In genomic region chr17:83005639-83006038, GRCh38 we compare ENCODE assay signal across 16 cellular contexts.
DNase-seq lines count a peak whose midpoint lies in the region; ATAC-seq and TF ChIP-seq lines count a peak whose summit lies in the region.
"Had no signal": no experiment of that assay in that cellular context is flagged by ENCODE, and none has a peak within 500 bp of the region (broad histone marks: within the 10 kb centered on the region; RNA-seq: fewer than 3 reads in every experiment).

No MANE protein-coding gene starts in this region.

- H2AFZ ChIP-seq in GM23338 (no peak overlapping the region), neuronal stem cell (ENCODE audit: low read length) (no peak overlapping the region)

- H2BK120ac ChIP-seq in neuronal stem cell (ENCODE audit: low read depth, low read length) = no peak overlapping the region

- no peak overlapping the region for H4K91ac ChIP-seq in neuronal stem cell (ENCODE audit: low read depth, low read length, poor library complexity)

- H3K9me2 ChIP-seq in GM23338 (ENCODE audit: insufficient read depth) = no peaks in the 10 kb centered on the region

- H2AK5ac ChIP-seq in neuronal stem cell (ENCODE audit: low read depth, low read length) = no peak overlapping the region

- intact Hi-C loops in activated CD4-positive, alpha-beta T cell treated with anti-CD3 and anti-CD28 coated beads, Interleukin-2, amount 10 ng/mL, durations not matched to agents 24 days and 14 days (cut with micrococcal nuclease) = no loop called here

- H3K18ac ChIP-seq in neuronal stem cell (ENCODE audit: low read length) = peak overlapping the region; percentile 16

- no peaks in the 10 kb centered on the region for H3K79me1 ChIP-seq in neuronal stem cell (ENCODE audit: low read depth, low read length)

- no peak overlapping the region for H4K8ac ChIP-seq in neuronal stem cell (ENCODE audit: low read depth, low read length)

- no peak overlapping the region for H3K27ac Mint-ChIP-seq in activated CD4-positive, alpha-beta T cell treated with anti-CD3 and anti-CD28 coated beads, Interleukin-2, amount 10 ng/mL, durations not matched to agents 24 days and 14 days
- H3K27ac Mint-ChIP-seq in GM23338 (0 out of 2 replicates have a peak overlapping the region, but pooled peaks have one; percentile 8), T-cell (no peak overlapping the region)
- H3K27ac Mint-ChIP-seq: CD4-positive, CD25-positive, alpha-beta regulatory T cell; HFFc6 had no signal

- H3K4me1 ChIP-seq in GM23338 (ENCODE audit: insufficient read depth) = no peaks in the 10 kb centered on the region
- no peaks in the 10 kb centered on the region for H3K4me1 ChIP-seq in neuronal stem cell (ENCODE audit: control insufficient read depth in 2 of 2, insufficient read depth in 1 of 2, low read depth in 1 of 2, low read length in 2 of 2)

- H3K4me1 Mint-ChIP-seq in activated CD4-positive, alpha-beta T cell treated with anti-CD3 and anti-CD28 coated beads, Interleukin-2, amount 10 ng/mL, durations not matched to agents 24 days and 14 days = no peaks in the 10 kb centered on the region
- H3K4me1 Mint-ChIP-seq in GM23338 = peaks cover 12% of the 10 kb centered on the region
- H3K4me1 Mint-ChIP-seq in T-cell = no peaks in the 10 kb centered on the region
- H3K4me1 Mint-ChIP-seq: CD4-positive, CD25-positive, alpha-beta regulatory T cell had no signal

- H3K27me3 ChIP-seq in GM23338 (ENCODE audit: insufficient read depth) (no peaks in the 10 kb centered on the region), neuronal stem cell (ENCODE audit: control insufficient read depth in 3 of 3, insufficient read depth in 3 of 3, low read depth in 1 of 3, low read length in 3 of 3) (no peaks in the 10 kb centered on the region)
- H3K27me3 ChIP-seq: BLaER1 treated with 17β-estradiol and CSF1 and Interleukin-3, amounts not matched to agents 10 nM and 100 nM had no signal

- no peaks in the 10 kb centered on the region for H4K20me1 ChIP-seq in GM23338 (replicated peaks; ENCODE audit: insufficient read depth)

- POLR2A ChIA-PET in T-cell (lab: Charles Lee) = no interaction called here

- H3K23ac ChIP-seq in neuronal stem cell (ENCODE audit: low read depth, low read length, poor library complexity) = peak overlapping the region; percentile 18

- H3K9me3 Mint-ChIP-seq in activated CD4-positive, alpha-beta T cell treated with anti-CD3 and anti-CD28 coated beads, Interleukin-2, amount 10 ng/mL, durations not matched to agents 24 days and 14 days = no peaks in the 10 kb centered on the region
- H3K9me3 Mint-ChIP-seq in GM23338 (no peaks in the 10 kb centered on the region), T-cell (no peaks in the 10 kb centered on the region)
- H3K9me3 Mint-ChIP-seq: CD4-positive, CD25-positive, alpha-beta regulatory T cell; HFFc6 had no signal

- WGBS in neuronal stem cell (ENCODE audit: extremely low coverage in 2 of 2, insufficient read length in 2 of 2, insufficient replicate concordance in 1 of 2), 2 donors = no CpG with 5 or more reads among the region's 11 CpGs

- H2BK15ac ChIP-seq in neuronal stem cell (ENCODE audit: low read length) = no peak overlapping the region

- ATAC-seq in GM23338 (no peak), HG02852 (IDR thresholded peaks at IDR 0.05; ENCODE audit: unreplicated experiment) (no peak), T-cell (replicated peaks in 1 of 4) (no peak), GM19397 (IDR thresholded peaks at IDR 0.05; ENCODE audit: unreplicated experiment) (no peak)
- ATAC-seq: GM12878 had no signal

- H3K36me3 ChIP-seq in GM23338 (ENCODE audit: insufficient read depth) = no peaks in the 10 kb centered on the region
- H3K36me3 ChIP-seq in neuronal stem cell (replicated peaks in 1 of 2; ENCODE audit: control insufficient read depth in 2 of 2, insufficient read depth in 2 of 2, low read length in 2 of 2) = peaks cover 3 to 25% of the 10 kb centered on the region in 2 donors

- H3K4ac ChIP-seq in neuronal stem cell (ENCODE audit: low read length) = no peak overlapping the region

- H3K4me3 ChIP-seq in GM23338 (no peak overlapping the region), coronary artery (no peak overlapping the region), neuronal stem cell (ENCODE audit: low read length in 2 of 2) (no peak overlapping the region)
- H3K4me3 ChIP-seq: BLaER1 treated with 17β-estradiol and CSF1 and Interleukin-3, amounts not matched to agents 10 nM and 100 nM; GM12878 had no signal

- H3K4me3 Mint-ChIP-seq in activated CD4-positive, alpha-beta T cell treated with anti-CD3 and anti-CD28 coated beads, Interleukin-2, amount 10 ng/mL, durations not matched to agents 24 days and 14 days = no peak overlapping the region
- H3K4me3 Mint-ChIP-seq in GM23338 (no peak overlapping the region), T-cell (no peak overlapping the region)
- H3K4me3 Mint-ChIP-seq: CD4-positive, CD25-positive, alpha-beta regulatory T cell; HFFc6 had no signal

- TF ChIP-seq CTCF in GM23338 (conservative IDR thresholded peaks at IDR 0.05; ENCODE audit: low read depth in 2 of 2) (no peak), coronary artery (IDR thresholded peaks at IDR 0.05) (no peak)

- H3K27ac ChIP-seq in GM23338 (ENCODE audit: low read depth) (no peak overlapping the region), coronary artery (no peak overlapping the region), neuronal stem cell (replicated peaks; ENCODE audit: low read length) (no peak overlapping the region)
- H3K27ac ChIP-seq: BLaER1 treated with 17β-estradiol and CSF1 and Interleukin-3, amounts not matched to agents 10 nM and 100 nM had no signal

- H2BK5ac ChIP-seq in neuronal stem cell (ENCODE audit: low read length) = no peak overlapping the region

- H3K36me3 Mint-ChIP-seq in activated CD4-positive, alpha-beta T cell treated with anti-CD3 and anti-CD28 coated beads, Interleukin-2, amount 10 ng/mL, durations not matched to agents 24 days and 14 days (ENCODE audit: low read depth) = peaks cover 22% of the 10 kb centered on the region
- H3K36me3 Mint-ChIP-seq in GM23338 (ENCODE audit: low read depth) = peaks cover 15% of the 10 kb centered on the region
- peaks cover 26% of the 10 kb centered on the region for H3K36me3 Mint-ChIP-seq in T-cell

- CTCF ChIA-PET in T-cell (lab: Charles Lee) = no interaction called here

- H3K4me2 ChIP-seq in GM23338 (no peak overlapping the region), neuronal stem cell (ENCODE audit: insufficient read depth, low read length, poor library complexity, severe bottlenecking) (no peak overlapping the region)
- H3K4me2 ChIP-seq: BLaER1 treated with 17β-estradiol and CSF1 and Interleukin-3, amounts not matched to agents 10 nM and 100 nM had no signal

- no peak overlapping the region for H2BK12ac ChIP-seq in neuronal stem cell (ENCODE audit: low read length)

- no peak overlapping the region for H3K9ac ChIP-seq in neuronal stem cell (ENCODE audit: low read depth, low read length, poor library complexity)
- H3K9ac ChIP-seq: BLaER1 treated with 17β-estradiol and CSF1 and Interleukin-3, amounts not matched to agents 10 nM and 100 nM had no signal

- no peaks in the 10 kb centered on the region for H3F3A ChIP-seq in GM23338 (replicated peaks; ENCODE audit: low read depth)

- no peaks in the 10 kb centered on the region for H3K27me3 Mint-ChIP-seq in activated CD4-positive, alpha-beta T cell treated with anti-CD3 and anti-CD28 coated beads, Interleukin-2, amount 10 ng/mL, durations not matched to agents 24 days and 14 days
- H3K27me3 Mint-ChIP-seq in GM23338 (ENCODE audit: insufficient read depth, low read depth, poor library complexity) (peaks cover 6% of the 10 kb centered on the region), T-cell (no peaks in the 10 kb centered on the region)
- H3K27me3 Mint-ChIP-seq: CD4-positive, CD25-positive, alpha-beta regulatory T cell had no signal

- DNase-seq in activated CD4-positive, alpha-beta T cell treated with anti-CD3 and anti-CD28 coated beads, Interleukin-2, amount 10 ng/mL, durations not matched to agents 24 days and 14 days = peak; percentile 48
- no peak for DNase-seq in activated CD4-positive, alpha-beta T cell treated with anti-CD3 and anti-CD28 coated beads, Interleukin-2, amount 50 U/mL, for 1 hour
- DNase-seq in GM23338 (ENCODE audit: low spot score) = no peak
- peak; percentile 70 for DNase-seq in coronary artery (ENCODE audit: low spot score)
- no peak for DNase-seq in neuronal stem cell (ENCODE audit: low spot score)
- DNase-seq in T-cell = no peak
- DNase-seq: ACHN; Calu3; CD4-positive, CD25-positive, alpha-beta regulatory T cell; DMS79; HCEC 1CT; HFFc6 had no signal

- peak overlapping the region; percentile 61 for H3K14ac ChIP-seq in neuronal stem cell (ENCODE audit: low read length)

- H3K9me3 ChIP-seq in neuronal stem cell (replicated peaks in 1 of 2; ENCODE audit: control insufficient read depth in 2 of 2, insufficient read depth in 1 of 2, low read depth in 1 of 2, low read length in 2 of 2) = peaks cover 10 to 12% of the 10 kb centered on the region in 2 donors

- H3K79me2 ChIP-seq in GM23338 (replicated peaks; ENCODE audit: insufficient read depth) = no peaks in the 10 kb centered on the region

TF ChIP-seq in GM23338, 12 proteins besides CTCF, POLR2A, EP300 and RAD21:
- TF ChIP-seq ZNF331 (CRISPR knock-in tag; IDR thresholded peaks at IDR 0.05; ENCODE audit: low read depth) (no peak), NANOG (IDR thresholded peaks at IDR 0.05; ENCODE audit: borderline replicate concordance) (no peak), JUNB (IDR thresholded peaks at IDR 0.05; ENCODE audit: unreplicated experiment) (no peak), EZH2phosphoT487 (IDR thresholded peaks at IDR 0.05; ENCODE audit: unreplicated experiment) (no peak), ETS1 (IDR thresholded peaks at IDR 0.05) (no peak), STAT1 (IDR thresholded peaks at IDR 0.05; ENCODE audit: unreplicated experiment) (no peak), POLR2AphosphoS5 (IDR thresholded peaks at IDR 0.05; ENCODE audit: low read depth) (no peak), CREB1 (CRISPR knock-in tag; IDR thresholded peaks at IDR 0.05; ENCODE audit: low read depth) (no peak)

Comparison
In these comparisons a context has a peak if more than half of its experiments do, and no peak if none do; other contexts are left out.
1. DNase-seq: peak in activated CD4-positive, alpha-beta T cell treated with anti-CD3 and anti-CD28 coated beads, Interleukin-2, amount 10 ng/mL, durations not matched to agents 24 days and 14 days (single experiment) and coronary artery (single experiment); none in activated CD4-positive, alpha-beta T cell treated with anti-CD3 and anti-CD28 coated beads, Interleukin-2, amount 50 U/mL, for 1 hour (single experiment), GM23338 (single experiment), neuronal stem cell (single experiment) and T-cell (0 of 34).